In the genomic region with DNA sequence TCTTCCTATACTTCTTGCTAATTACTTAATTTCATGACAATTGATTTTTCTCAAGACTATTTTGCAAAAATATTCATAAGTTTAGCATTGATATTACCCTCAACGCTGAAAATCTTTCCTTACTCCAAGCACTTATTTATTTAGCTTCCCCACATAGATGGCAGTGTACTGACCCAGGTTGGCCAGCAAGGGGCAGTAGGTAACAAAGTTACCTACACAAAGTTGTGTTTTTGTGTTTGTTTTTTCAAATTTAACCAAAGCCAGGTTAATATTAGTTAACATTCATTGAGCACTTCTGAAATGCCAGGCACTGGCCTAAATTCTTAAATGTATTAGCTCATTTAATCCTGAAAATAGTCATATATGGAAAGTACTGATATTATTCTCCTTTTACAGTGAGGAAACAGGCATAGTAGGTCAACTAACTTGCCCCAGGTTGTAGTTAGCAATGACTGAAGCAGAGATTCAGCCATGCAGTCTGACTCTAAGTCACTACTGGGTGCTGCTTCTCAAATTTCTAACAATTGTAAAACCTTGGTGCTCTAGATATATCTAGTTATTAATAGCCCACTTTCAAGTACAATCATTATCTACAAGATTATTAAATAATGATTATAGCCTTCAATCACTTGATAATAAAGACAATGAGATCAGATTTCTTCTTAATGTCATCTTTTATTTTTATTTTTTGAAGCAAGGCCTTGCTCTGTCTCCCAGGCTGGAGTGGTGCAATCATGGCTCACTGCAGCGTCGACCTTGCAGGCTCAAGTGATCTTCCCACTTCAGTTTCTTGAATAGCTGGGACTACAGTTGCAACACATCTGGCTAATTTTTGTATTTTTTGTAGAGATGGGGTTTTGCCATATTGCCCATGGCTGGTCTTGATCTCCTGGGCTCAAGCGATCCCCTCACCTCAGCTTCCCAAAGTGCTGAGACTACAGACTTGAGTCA, we compare ENCODE assay signal across 9 cellular contexts. TPM values are rescaled to one million over a fixed set of nuclear protein-coding genes. Genes with fewer than 3 reads are reported as not detected.
DNase-seq lines count a peak whose midpoint lies in the region; ATAC-seq, FAIRE-seq and TF ChIP-seq lines count a peak whose summit lies in the region.
"Had no signal": no experiment of that assay in that cellular context is flagged by ENCODE, and none has a peak within 500 bp of the region (broad histone marks: within the 10 kb centered on the region; RNA-seq: fewer than 3 reads in every experiment).

No MANE protein-coding gene starts in this region.

- no peak overlapping the region for H3K27ac Mint-ChIP-seq in T-cell
- no peak overlapping the region for H3K27ac Mint-ChIP-seq in nephron progenitor cell
- H3K27ac Mint-ChIP-seq: stimulated activated naive CD8-positive, alpha-beta T cell treated with anti-CD3 and anti-CD28 coated beads, Interleukin-15, Interleukin-2, amounts not matched to agents 100 ng/mL and 50 ng/mL, for 24 hours had no signal

- H3K4me2 ChIP-seq in endothelial cell of umbilical vein (ENCODE audit: insufficient read depth, low read length), result no peak overlapping the region

- H3K4me3 ChIP-seq in endothelial cell of umbilical vein (replicated peaks in 1 of 3; ENCODE audit: insufficient read depth in 1 of 3, low read depth in 1 of 3, low read length in 3 of 3), result no peak overlapping the region

- H3K9me3 ChIP-seq in endothelial cell of umbilical vein (replicated peaks; ENCODE audit: control insufficient read depth, insufficient read depth, low read length), result no peaks in the 10 kb centered on the region

- no peaks in the 10 kb centered on the region for H4K20me1 ChIP-seq in endothelial cell of umbilical vein (replicated peaks; ENCODE audit: control insufficient read depth, extremely low read depth, insufficient read depth, low read length)

- no peak overlapping the region for H3K27ac ChIP-seq in endothelial cell of umbilical vein (ENCODE audit: insufficient read depth, low read depth, low read length)

- dilution Hi-C loops in endothelial cell of umbilical vein (cut with MboI; ENCODE audit: extremely low pct_ligation_motif_present, low sequenced_read_pairs), result no loop called here

- CTCF ChIA-PET in T-cell (lab: Charles Lee) (interaction anchor here (0.9 to 2.3 kb wide), 10 partner anchors 8 to 235 kb away, joined by 3 to 8 read pairs (median 4); partner anchors contain the start of gene NOD1 (in 1 of the 2)), endothelial cell of umbilical vein (lab: Charles Lee) (interaction anchor here (1.0 to 4.9 kb wide), 7 partner anchors 10 to 230 kb away, joined by 3 to 116 read pairs (median 4); no protein-coding TSS in a partner anchor)

- H3K4me1 ChIP-seq in endothelial cell of umbilical vein (ENCODE audit: control insufficient read depth, extremely low read depth, insufficient read depth, low read length), result no peaks in the 10 kb centered on the region

- H3K4me1 Mint-ChIP-seq in T-cell (peaks cover 5 to 11% (median 6%) of the 10 kb centered on the region in 3 donors), nephron progenitor cell (peaks cover 7% of the 10 kb centered on the region)

- no peak overlapping the region for H2AFZ ChIP-seq in endothelial cell of umbilical vein (ENCODE audit: low read depth, low read length)

- H3K27me3 Mint-ChIP-seq in T-cell (no peaks in the 10 kb centered on the region), nephron progenitor cell (ENCODE audit: low read depth, poor library complexity) (peaks cover 7% of the 10 kb centered on the region)
- H3K27me3 Mint-ChIP-seq: stimulated activated naive CD8-positive, alpha-beta T cell treated with anti-CD3 and anti-CD28 coated beads, Interleukin-15, Interleukin-2, amounts not matched to agents 100 ng/mL and 50 ng/mL, for 24 hours had no signal

- peak; percentile 52 to 62 (median 60) for ATAC-seq in T-cell (replicated peaks in 1 of 4)

- H3K4me3 Mint-ChIP-seq in T-cell, result no peak overlapping the region
- no peak overlapping the region for H3K4me3 Mint-ChIP-seq in nephron progenitor cell
- H3K4me3 Mint-ChIP-seq: stimulated activated naive CD8-positive, alpha-beta T cell treated with anti-CD3 and anti-CD28 coated beads, Interleukin-15, Interleukin-2, amounts not matched to agents 100 ng/mL and 50 ng/mL, for 24 hours had no signal

- intact Hi-C loops in endothelial cell of umbilical vein (cut with micrococcal nuclease), result loop anchor here (1.0 kb wide), 3 partner anchors 38 to 230 kb away; no protein-coding TSS in a partner anchor

- no peaks in the 10 kb centered on the region for H3K36me3 ChIP-seq in endothelial cell of umbilical vein (ENCODE audit: control insufficient read depth in 2 of 2, extremely low read depth in 1 of 2, insufficient read depth in 2 of 2, low read length in 2 of 2)

- no peak overlapping the region for H3K9ac ChIP-seq in endothelial cell of umbilical vein (replicated peaks; ENCODE audit: extremely low read depth, insufficient read depth, low read length)

- no peaks in the 10 kb centered on the region for H3K9me1 ChIP-seq in endothelial cell of umbilical vein (replicated peaks; ENCODE audit: control insufficient read depth, extremely low read depth, insufficient read depth, low read length)

- H3K27me3 ChIP-seq in endothelial cell of umbilical vein (ENCODE audit: control insufficient read depth in 2 of 2, insufficient read depth in 2 of 2, low read length in 2 of 2), result no peaks in the 10 kb centered on the region

- POLR2A ChIA-PET in T-cell (lab: Charles Lee), result no interaction called here
- POLR2A ChIA-PET in endothelial cell of umbilical vein (lab: Charles Lee), result no interaction called here

- peak; percentile 64 to 65 for TF ChIP-seq CTCF in endothelial cell of umbilical vein (IDR thresholded peaks at IDR 0.05; ENCODE audit: extremely low read depth in 1 of 2, insufficient read depth in 1 of 2, low read depth in 1 of 2, low read length in 2 of 2)
- peak; percentile 74 for TF ChIP-seq CTCF in nephron progenitor cell (IDR thresholded peaks at IDR 0.05)

- DNase-seq in A172 (ENCODE audit: low spot score) (peak; percentile 49), EL (peak; percentile 43), HuH-7.5 (ENCODE audit: low spot score) (peak; percentile 15), T-cell (peak in 19 of 34 experiments; percentile 2 to 35 (median 17)), endothelial cell of umbilical vein (ENCODE audit: low read depth, low spot score) (peak; percentile 64), nephron progenitor cell (no peak), mucosa of gallbladder (ENCODE audit: low spot score) (no peak)
- no peak for DNase-seq in NK-92 treated with Interleukin-12 subunit alpha and Interleukin-12 subunit beta, amount 100 ng/mL, for 24 hours (lab: John Stamatoyannopoulos, UW)

- H3K36me3 Mint-ChIP-seq in T-cell (no peaks in the 10 kb centered on the region), nephron progenitor cell (ENCODE audit: low read depth) (peaks cover 15% of the 10 kb centered on the region)

- no peaks in the 10 kb centered on the region for H3K9me3 Mint-ChIP-seq in T-cell
- peaks cover 32% of the 10 kb centered on the region for H3K9me3 Mint-ChIP-seq in nephron progenitor cell
- H3K9me3 Mint-ChIP-seq: stimulated activated naive CD8-positive, alpha-beta T cell treated with anti-CD3 and anti-CD28 coated beads, Interleukin-15, Interleukin-2, amounts not matched to agents 100 ng/mL and 50 ng/mL, for 24 hours had no signal

- FAIRE-seq in endothelial cell of umbilical vein (lab: Jason Lieb, UNC), result peak; percentile 76

- BruUV-seq in endothelial cell of umbilical vein (replicated peaks; lab: Mats Ljungman, UMichigan), result no TSS peak

- TF ChIP-seq POLR2A in endothelial cell of umbilical vein (IDR thresholded peaks at IDR 0.05; ENCODE audit: low read depth, low read length), result no peak

- H3K79me2 ChIP-seq in endothelial cell of umbilical vein (ENCODE audit: control insufficient read depth, insufficient read depth, low read length), result no peaks in the 10 kb centered on the region

TF ChIP-seq in endothelial cell of umbilical vein, 7 proteins besides CTCF, POLR2A, EP300 and RAD21 (continues in another document):
- TF ChIP-seq FOS (IDR thresholded peaks at IDR 0.05; ENCODE audit: borderline replicate concordance, insufficient read depth, low read length), result no peak
- TF ChIP-seq POLR2AphosphoS5 (IDR thresholded peaks at IDR 0.05; ENCODE audit: insufficient read depth, low read depth, low read length), result no peak
- TF ChIP-seq MYC (IDR thresholded peaks at IDR 0.05; ENCODE audit: low read depth, low read length), result no peak
- no peak for TF ChIP-seq EZH2 (IDR thresholded peaks at IDR 0.05; ENCODE audit: borderline replicate concordance, low read depth, low read length, severe bottlenecking)
- TF ChIP-seq JUN (IDR thresholded peaks at IDR 0.05; ENCODE audit: borderline replicate concordance, insufficient read depth, insufficient read length, low read depth), result no peak
- TF ChIP-seq GATA2 (IDR thresholded peaks at IDR 0.05; ENCODE audit: insufficient read depth, insufficient read length, low read depth, low read length), result no peak

RNA-seq across cellular contexts. Expression of gene GGCT, which starts 5.8 kb away (rescaled TPM):
- 121 and 147 TPM in 2 replicates for total RNA-seq in A172 (2014; rRNA removed; shearing (Covaris generic))
- 10 to 100 TPM in 4 of 5 donors, 1 to 10 TPM in 1; 7.4 to 14.1 (median 12.5) TPM for total RNA-seq in T-cell
- 44.3 and 46.9 TPM in 2 replicates for total RNA-seq in endothelial cell of umbilical vein
- polyA plus RNA-seq in endothelial cell of umbilical vein, result 14.7 and 21.1 TPM in 2 replicates
- 26.5 and 30.0 TPM in 2 replicates for polyA plus RNA-seq in endothelial cell of umbilical vein (2011; cell fraction: cytosol; rRNA removed)
- polyA plus RNA-seq in endothelial cell of umbilical vein (2011; cell fraction: nucleus; rRNA removed), result 10.6 and 15.9 TPM in 2 replicates
- polyA plus RNA-seq in endothelial cell of umbilical vein (2012), result 38.7 and 57.2 TPM in 2 replicates
- polyA minus RNA-seq in endothelial cell of umbilical vein, result 8.0 and 8.3 TPM in 2 replicates
- polyA minus RNA-seq in endothelial cell of umbilical vein (2011; cell fraction: cytosol; rRNA and poly(A)+ RNA removed), result 17.1 TPM
- polyA minus RNA-seq in endothelial cell of umbilical vein (2011; cell fraction: nucleus; rRNA and poly(A)+ RNA removed), result 5.1 and 5.8 TPM in 2 replicates
- 69.5 TPM for total RNA-seq in mucosa of gallbladder

RNA-seq across cellular contexts. Expression of gene NOD1, which starts 31.8 kb away (rescaled TPM):
- 5.2 and 5.3 TPM in 2 replicates for total RNA-seq in A172 (2014; rRNA removed; shearing (Covaris generic))
- 10 to 100 TPM; 15.6 to 24.6 (median 19.4) TPM for total RNA-seq in T-cell
- 39.2 and 39.7 TPM in 2 replicates for total RNA-seq in endothelial cell of umbilical vein
- polyA plus RNA-seq in endothelial cell of umbilical vein, result 22.1 and 23.2 TPM in 2 replicates
- 14.3 and 16.9 TPM in 2 replicates for polyA plus RNA-seq in endothelial cell of umbilical vein (2011; cell fraction: cytosol; rRNA removed)
- polyA plus RNA-seq in endothelial cell of umbilical vein (2011; cell fraction: nucleus; rRNA removed), result 86.8 and 90.9 TPM in 2 replicates
- polyA plus RNA-seq in endothelial cell of umbilical vein (2012), result 13.3 and 14.4 TPM in 2 replicates
- polyA minus RNA-seq in endothelial cell of umbilical vein, result 47.1 and 47.2 TPM in 2 replicates
- polyA minus RNA-seq in endothelial cell of umbilical vein (2011; cell fraction: cytosol; rRNA and poly(A)+ RNA removed), result 4.5 TPM
- 73.2 and 79.1 TPM in 2 replicates for polyA minus RNA-seq in endothelial cell of umbilical vein (2011; cell fraction: nucleus; rRNA and poly(A)+ RNA removed)
- total RNA-seq in mucosa of gallbladder, result 12.7 TPM

Comparison
In these comparisons a context has a peak if more than half of its experiments do, and no peak if none do; other contexts are left out.
1. DNase-seq: peak in A172 (single experiment), EL (single experiment), HuH-7.5 (single experiment), T-cell (19 of 34) and endothelial cell of umbilical vein (single experiment); none in nephron progenitor cell (single experiment), NK-92 treated with Interleukin-12 subunit alpha and Interleukin-12 subunit beta, amount 100 ng/mL, for 24 hours (single experiment) and mucosa of gallbladder (single experiment).